ENCODE assay signal across 24 cellular contexts in genomic region chr12:22048351-22049041, GRCh38. TPM values are rescaled to one million over a fixed set of nuclear protein-coding genes. Genes with fewer than 3 reads are reported as not detected.
A peak's percentile ranks its signal among the peaks of the same experiment; 100 is the strongest.
DNase-seq lines count a peak whose midpoint lies in the region; ATAC-seq, FAIRE-seq and TF ChIP-seq lines count a peak whose summit lies in the region.
"Had no signal": no experiment of that assay in that cellular context is flagged by ENCODE, and none has a peak within 500 bp of the region (broad histone marks: within the 10 kb centered on the region; RNA-seq: fewer than 3 reads in every experiment).

No MANE protein-coding gene starts in this region.

- peaks cover 72% of the 10 kb centered on the region for H3K79me2 ChIP-seq in K562 (ENCODE audit: control insufficient read depth, insufficient read depth, low read length)

- no peak for TF ChIP-seq RAD21 in K562 (CRISPR knock-in tag; conservative IDR thresholded peaks at IDR 0.05 in 1 of 2, IDR thresholded peaks at IDR 0.05 in 1 of 2)

- DNase-seq in stimulated activated naive CD8-positive, alpha-beta T cell treated with anti-CD3 and anti-CD28 coated beads, Interleukin-15, Interleukin-2, amounts not matched to agents 100 U/mL and 50 U/mL, for 24 hours: no peak
- DNase-seq in K562 (ENCODE audit: extremely low read depth in 1 of 4, low spot score in 3 of 4) (peak; percentile 13 to 90 (median 30)), D341Med (ENCODE audit: low spot score) (no peak), OCI-M2 (lab: John Stamatoyannopoulos, UW; ENCODE audit: unreplicated experiment) (no peak), RPMI8226 (no peak), dedifferentiated amniotic fluid mesenchymal stem cell (ENCODE audit: extremely low spot score) (no peak)
- DNase-seq: ACHN; activated CD4-positive, alpha-beta T cell treated with anti-CD3 and anti-CD28 coated beads, Interleukin-2, amount 50 U/mL, for 1 hour; activated CD8-positive, alpha-beta memory T cell treated with anti-CD3 and anti-CD28 coated beads, Interleukin-2, amount 50 U/mL, for 48 hours; activated effector memory CD4-positive, alpha-beta T cell treated with anti-CD3 and anti-CD28 coated beads, Interleukin-2, amount 50 U/mL, for 16 hours; amniotic stem cell; C1 segment of cervical spinal cord; central memory CD4-positive, alpha-beta T cell; effector CD4-positive, alpha-beta T cell; Kasumi-1; natural killer cell; NCI-H1092; NCI-H2029 treated with DMSO at 0.1 percent for 48 hours; NK-92 treated with Interleukin-12 subunit alpha and Interleukin-12 subunit beta, amount 100 ng/mL, for 24 hours; stimulated activated CD8-positive, alpha-beta memory T cell treated with anti-CD3 and anti-CD28 coated beads, Interleukin-4, amount 100 ng/mL, for 48 hours; substantia nigra had no signal

- H3K9me3 Mint-ChIP-seq in stimulated activated naive CD8-positive, alpha-beta T cell treated with anti-CD3 and anti-CD28 coated beads, Interleukin-15, Interleukin-2, amounts not matched to agents 100 ng/mL and 50 ng/mL, for 24 hours: no peaks in the 10 kb centered on the region
- H3K9me3 Mint-ChIP-seq: natural killer cell had no signal

- TF ChIP-seq EP300 in K562 (IDR thresholded peaks at IDR 0.05; ENCODE audit: low read length): peak; percentile 80; the same call in 1 of the 2 replicates

- no peak for TF ChIP-seq POLR2A in K562 (conservative IDR thresholded peaks at IDR 0.05)

- H3K27me3 ChIP-seq in K562 (ENCODE audit: control insufficient read depth in 2 of 2, insufficient read depth in 2 of 2, low read length in 2 of 2) (no peaks in the 10 kb centered on the region), iPS-20b (ENCODE audit: insufficient read depth, low read length) (no peaks in the 10 kb centered on the region)

- peaks cover 22% of the 10 kb centered on the region for H3K36me3 Mint-ChIP-seq in stimulated activated naive CD8-positive, alpha-beta T cell treated with anti-CD3 and anti-CD28 coated beads, Interleukin-15, Interleukin-2, amounts not matched to agents 100 ng/mL and 50 ng/mL, for 24 hours (ENCODE audit: low read depth)
- H3K36me3 Mint-ChIP-seq: natural killer cell had no signal

- no peak for TF ChIP-seq CTCF in K562 (IDR thresholded peaks at IDR 0.05 in 2 of 3, conservative IDR thresholded peaks at IDR 0.05 in 1 of 3; ENCODE audit: insufficient read depth in 2 of 3, low read depth in 1 of 3, low read length in 3 of 3)

- H3K4me3 Mint-ChIP-seq in stimulated activated naive CD8-positive, alpha-beta T cell treated with anti-CD3 and anti-CD28 coated beads, Interleukin-15, Interleukin-2, amounts not matched to agents 100 ng/mL and 50 ng/mL, for 24 hours: no peak overlapping the region

- peak; percentile 93 for FAIRE-seq in K562 (lab: Jason Lieb, UNC)
- FAIRE-seq: islet of Langerhans had no signal

- no TSS peak for BruUV-seq in K562 (replicated peaks; lab: Mats Ljungman, UMichigan)

- H3K4me2 ChIP-seq in K562 (ENCODE audit: insufficient read depth, low read length): peak overlapping the region; percentile 81

- H3K27me3 Mint-ChIP-seq in stimulated activated naive CD8-positive, alpha-beta T cell treated with anti-CD3 and anti-CD28 coated beads, Interleukin-15, Interleukin-2, amounts not matched to agents 100 ng/mL and 50 ng/mL, for 24 hours: no peaks in the 10 kb centered on the region

- H3K36me3 ChIP-seq in K562 (ENCODE audit: control insufficient read depth, insufficient read depth, low read length) (peaks cover 40% of the 10 kb centered on the region), iPS-20b (ENCODE audit: insufficient read depth, low read depth, low read length) (peaks cover 14% of the 10 kb centered on the region; the same call in 1 of the 2 replicates)

- H3K4me1 ChIP-seq in K562 (replicated peaks in 1 of 2; ENCODE audit: control insufficient read depth in 2 of 2, insufficient read depth in 2 of 2, low read length in 2 of 2) (peaks cover 10 to 48% of the 10 kb centered on the region in 2 experiments; a peak in 4 of 5 replicates), iPS-20b (ENCODE audit: insufficient read depth, low read length) (peaks cover 17% of the 10 kb centered on the region)

- in situ Hi-C loops in K562 (cut with MboI): no loop called here

- CTCF ChIA-PET in K562 (lab: Yijun Ruan, JAX; ENCODE audit: low intra/inter-chr PET ratio): no interaction called here

- no peaks in the 10 kb centered on the region for H4K20me1 ChIP-seq in K562 (replicated peaks; ENCODE audit: control insufficient read depth, insufficient read depth, low read length)

- peak overlapping the region; percentile 28 for H3K27ac Mint-ChIP-seq in stimulated activated naive CD8-positive, alpha-beta T cell treated with anti-CD3 and anti-CD28 coated beads, Interleukin-15, Interleukin-2, amounts not matched to agents 100 ng/mL and 50 ng/mL, for 24 hours

- no peaks in the 10 kb centered on the region for H3K9me3 ChIP-seq in K562 (replicated peaks; ENCODE audit: control insufficient read depth, insufficient read depth, low read depth, low read length)
- no peaks in the 10 kb centered on the region for H3K9me3 ChIP-seq in iPS-20b (ENCODE audit: insufficient read depth, low read depth, low read length)

- H3K9ac ChIP-seq in K562 (ENCODE audit: insufficient read depth in 1 of 2, low read depth in 2 of 2, low read length in 2 of 2) (peak overlapping the region; percentile 7 to 81; a peak in 3 of 4 replicates), iPS-20b (ENCODE audit: low read depth, low read length) (peak overlapping the region; percentile 88; the same call in 1 of the 2 replicates)

- intact Hi-C loops in K562 (cut with micrococcal nuclease): loop anchor here (2.0 kb wide), 1 partner anchor 34 kb away; no protein-coding TSS in a partner anchor

- H3K27ac ChIP-seq in K562 (ENCODE audit: extremely low read depth, low read depth, low read length) (peak overlapping the region; percentile 88), iPS-20b (ENCODE audit: low read length) (peak overlapping the region; percentile 13)

- WGBS in K562 (ENCODE audit: insufficient coverage, low coverage, missing lambda C conversion rate): 0% methylated on average over 3 of the region's 4 CpGs

- no peaks in the 10 kb centered on the region for H3K9me1 ChIP-seq in K562 (ENCODE audit: control insufficient read depth, insufficient read depth, low read length)

- H3K4me1 Mint-ChIP-seq in stimulated activated naive CD8-positive, alpha-beta T cell treated with anti-CD3 and anti-CD28 coated beads, Interleukin-15, Interleukin-2, amounts not matched to agents 100 ng/mL and 50 ng/mL, for 24 hours (ENCODE audit: low read depth): peaks cover 36% of the 10 kb centered on the region

- H3K4me3 ChIP-seq in K562 (peak overlapping the region; percentile 93), iPS-20b (ENCODE audit: low read length) (peak overlapping the region; percentile 94)

- ATAC-seq in stimulated activated naive CD8-positive, alpha-beta T cell treated with anti-CD3 and anti-CD28 coated beads, Interleukin-15, Interleukin-2, amounts not matched to agents 100 U/mL and 50 U/mL, for 24 hours: no peak
- peak; percentile 49 for ATAC-seq in K562
- ATAC-seq: natural killer cell had no signal

- POLR2A ChIA-PET in K562 (lab: Yijun Ruan, JAX): interaction anchor here (0.7 kb wide), 1 partner anchor 8 kb away, joined by 3 read pairs; no protein-coding TSS in a partner anchor

- H2AFZ ChIP-seq in K562 (ENCODE audit: low read depth, low read length): no peak overlapping the region

TF ChIP-seq in K562, 482 proteins besides CTCF, POLR2A, EP300 and RAD21 (continues in another document):
- TF ChIP-seq ZFX (CRISPR knock-in tag; IDR thresholded peaks at IDR 0.05) (peak; percentile 56), XRCC4 (IDR thresholded peaks at IDR 0.05; ENCODE audit: extremely low read depth, insufficient read depth, insufficient read length) (no peak), KAT7 (CRISPR knock-in tag; IDR thresholded peaks at IDR 0.05; ENCODE audit: borderline replicate concordance) (no peak), KDM1A (IDR thresholded peaks at IDR 0.05) (peak; percentile 52 to 68; a peak in 1 of 4 replicates), NR2C2 (CRISPR knock-in tag; IDR thresholded peaks at IDR 0.05) (no peak), NR2C2 (tag; IDR thresholded peaks at IDR 0.05) (peak; percentile 61), CHCHD3 (CRISPR knock-in tag; IDR thresholded peaks at IDR 0.05) (no peak), RCOR1 (IDR thresholded peaks at IDR 0.05; ENCODE audit: borderline replicate concordance in 1 of 2, low read depth in 2 of 2, low read length in 2 of 2) (peak in 1 of 2 experiments; percentile 67; a peak in 2 of 4 replicates), DMBX1 (CRISPR knock-in tag; IDR thresholded peaks at IDR 0.05; ENCODE audit: borderline replicate concordance) (peak; percentile 71; the same call in 1 of the 2 replicates)

RNA-seq across cellular contexts. Expression of gene CMAS, which starts 2.5 kb away (rescaled TPM):
- total RNA-seq in K562 (2011; cell fraction: chromatin; rRNA removed; ENCODE audit: low replicate concordance): 13.8 and 49.6 TPM in 2 replicates
- total RNA-seq in K562 (2011; cell fraction: nucleolus; rRNA removed): 9.2 and 10.9 TPM in 2 replicates
- 19.1 and 21.8 TPM in 2 replicates for total RNA-seq in K562 (2011; cell fraction: nucleoplasm; rRNA removed)
- total RNA-seq in K562 (2014; rRNA removed) (65.3 and 66.4 TPM in 2 replicates), K562 (2014; rRNA removed; fragmentation: Illumina TruSeq; extraction: Trizol) (74.5 and 82.5 TPM in 2 replicates), K562 (2015; rRNA removed; fragmentation: Illumina TruSeq; extraction: Trizol) (48.3 and 49.4 TPM in 2 replicates), K562 (2021) (73.3 and 74.1 TPM in 2 replicates)
- polyA plus RNA-seq in K562 (2011; rRNA removed) (56.3 and 84.6 TPM in 2 replicates), K562 (2014; fragmentation: Illumina TruSeq; extraction: Trizol) (58.4 and 64.8 TPM in 2 replicates), K562 (2014; fragmentation: Nextera tagmentation; extraction: Ambion mirVana) (10 to 100 TPM; 29.7 to 32.0 TPM), K562 (2014; rRNA removed) (92.2 and 108 TPM in 2 replicates)
- 13.5 and 17.5 TPM in 2 replicates for polyA plus RNA-seq in K562 (2011; cell fraction: cytosol; rRNA removed)
- polyA plus RNA-seq in K562 (2011; cell fraction: nucleus; rRNA removed): 11.9 and 16.0 TPM in 2 replicates
- 51.0 and 59.8 TPM in 2 replicates for polyA plus RNA-seq in K562 (2012)
- polyA minus RNA-seq in K562 (2011; rRNA and poly(A)+ RNA removed): 39.0 and 55.8 TPM in 2 replicates
- polyA minus RNA-seq in K562 (2011; cell fraction: cytosol; rRNA and poly(A)+ RNA removed): 17.4 and 24.0 TPM in 2 replicates
- polyA minus RNA-seq in K562 (2011; cell fraction: nucleus; rRNA and poly(A)+ RNA removed): 12.3 and 20.1 TPM in 2 replicates

Comparison
In these comparisons a context has a peak if more than half of its experiments do, and no peak if none do; other contexts are left out.
1. DNase-seq: peak in K562 (4 of 4); none in stimulated activated naive CD8-positive, alpha-beta T cell treated with anti-CD3 and anti-CD28 coated beads, Interleukin-15, Interleukin-2, amounts not matched to agents 100 U/mL and 50 U/mL, for 24 hours (single experiment), D341Med (single experiment), OCI-M2 (single experiment), RPMI8226 (single experiment) and dedifferentiated amniotic fluid mesenchymal stem cell (single experiment).